ENCODE assay signal across 1 cellular context in the genomic region with DNA sequence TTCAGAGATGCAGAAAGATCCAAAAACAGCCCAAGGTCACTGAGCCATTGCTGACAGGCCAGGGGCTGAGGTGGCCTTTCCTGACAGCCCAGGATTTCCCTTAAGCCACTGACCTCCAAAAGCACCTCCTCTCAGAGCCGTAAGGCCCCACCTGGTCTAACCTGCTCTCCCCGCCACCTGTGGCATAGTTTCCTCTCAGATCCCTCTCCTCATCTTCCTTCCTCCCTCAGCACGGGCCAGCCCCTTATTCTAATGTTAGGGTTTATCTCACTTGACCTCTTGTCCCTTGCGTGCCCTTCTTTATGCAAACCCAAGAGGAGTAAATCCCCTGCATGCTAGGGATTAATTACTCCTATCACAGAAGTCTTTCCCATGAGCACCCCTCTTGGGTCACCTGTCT.
TF ChIP-seq lines count a peak whose summit lies in the region.

No MANE protein-coding gene starts in this region.

TF ChIP-seq in GM23338, 12 proteins besides CTCF, POLR2A, EP300 and RAD21 (continued from another document):
- TF ChIP-seq REST (IDR thresholded peaks at IDR 0.05; ENCODE audit: unreplicated experiment) (no peak), JUNB (IDR thresholded peaks at IDR 0.05; ENCODE audit: unreplicated experiment) (no peak), ZNF114 (CRISPR knock-in tag; IDR thresholded peaks at IDR 0.05) (no peak), STAT1 (IDR thresholded peaks at IDR 0.05; ENCODE audit: unreplicated experiment) (no peak), EZH2 (IDR thresholded peaks at IDR 0.05; ENCODE audit: low read depth, unreplicated experiment) (no peak), ZNF331 (CRISPR knock-in tag; IDR thresholded peaks at IDR 0.05; ENCODE audit: low read depth) (no peak), NANOG (IDR thresholded peaks at IDR 0.05; ENCODE audit: borderline replicate concordance) (no peak), EZH2phosphoT487 (IDR thresholded peaks at IDR 0.05; ENCODE audit: unreplicated experiment) (no peak)
- TF ChIP-seq, protein P1, sequence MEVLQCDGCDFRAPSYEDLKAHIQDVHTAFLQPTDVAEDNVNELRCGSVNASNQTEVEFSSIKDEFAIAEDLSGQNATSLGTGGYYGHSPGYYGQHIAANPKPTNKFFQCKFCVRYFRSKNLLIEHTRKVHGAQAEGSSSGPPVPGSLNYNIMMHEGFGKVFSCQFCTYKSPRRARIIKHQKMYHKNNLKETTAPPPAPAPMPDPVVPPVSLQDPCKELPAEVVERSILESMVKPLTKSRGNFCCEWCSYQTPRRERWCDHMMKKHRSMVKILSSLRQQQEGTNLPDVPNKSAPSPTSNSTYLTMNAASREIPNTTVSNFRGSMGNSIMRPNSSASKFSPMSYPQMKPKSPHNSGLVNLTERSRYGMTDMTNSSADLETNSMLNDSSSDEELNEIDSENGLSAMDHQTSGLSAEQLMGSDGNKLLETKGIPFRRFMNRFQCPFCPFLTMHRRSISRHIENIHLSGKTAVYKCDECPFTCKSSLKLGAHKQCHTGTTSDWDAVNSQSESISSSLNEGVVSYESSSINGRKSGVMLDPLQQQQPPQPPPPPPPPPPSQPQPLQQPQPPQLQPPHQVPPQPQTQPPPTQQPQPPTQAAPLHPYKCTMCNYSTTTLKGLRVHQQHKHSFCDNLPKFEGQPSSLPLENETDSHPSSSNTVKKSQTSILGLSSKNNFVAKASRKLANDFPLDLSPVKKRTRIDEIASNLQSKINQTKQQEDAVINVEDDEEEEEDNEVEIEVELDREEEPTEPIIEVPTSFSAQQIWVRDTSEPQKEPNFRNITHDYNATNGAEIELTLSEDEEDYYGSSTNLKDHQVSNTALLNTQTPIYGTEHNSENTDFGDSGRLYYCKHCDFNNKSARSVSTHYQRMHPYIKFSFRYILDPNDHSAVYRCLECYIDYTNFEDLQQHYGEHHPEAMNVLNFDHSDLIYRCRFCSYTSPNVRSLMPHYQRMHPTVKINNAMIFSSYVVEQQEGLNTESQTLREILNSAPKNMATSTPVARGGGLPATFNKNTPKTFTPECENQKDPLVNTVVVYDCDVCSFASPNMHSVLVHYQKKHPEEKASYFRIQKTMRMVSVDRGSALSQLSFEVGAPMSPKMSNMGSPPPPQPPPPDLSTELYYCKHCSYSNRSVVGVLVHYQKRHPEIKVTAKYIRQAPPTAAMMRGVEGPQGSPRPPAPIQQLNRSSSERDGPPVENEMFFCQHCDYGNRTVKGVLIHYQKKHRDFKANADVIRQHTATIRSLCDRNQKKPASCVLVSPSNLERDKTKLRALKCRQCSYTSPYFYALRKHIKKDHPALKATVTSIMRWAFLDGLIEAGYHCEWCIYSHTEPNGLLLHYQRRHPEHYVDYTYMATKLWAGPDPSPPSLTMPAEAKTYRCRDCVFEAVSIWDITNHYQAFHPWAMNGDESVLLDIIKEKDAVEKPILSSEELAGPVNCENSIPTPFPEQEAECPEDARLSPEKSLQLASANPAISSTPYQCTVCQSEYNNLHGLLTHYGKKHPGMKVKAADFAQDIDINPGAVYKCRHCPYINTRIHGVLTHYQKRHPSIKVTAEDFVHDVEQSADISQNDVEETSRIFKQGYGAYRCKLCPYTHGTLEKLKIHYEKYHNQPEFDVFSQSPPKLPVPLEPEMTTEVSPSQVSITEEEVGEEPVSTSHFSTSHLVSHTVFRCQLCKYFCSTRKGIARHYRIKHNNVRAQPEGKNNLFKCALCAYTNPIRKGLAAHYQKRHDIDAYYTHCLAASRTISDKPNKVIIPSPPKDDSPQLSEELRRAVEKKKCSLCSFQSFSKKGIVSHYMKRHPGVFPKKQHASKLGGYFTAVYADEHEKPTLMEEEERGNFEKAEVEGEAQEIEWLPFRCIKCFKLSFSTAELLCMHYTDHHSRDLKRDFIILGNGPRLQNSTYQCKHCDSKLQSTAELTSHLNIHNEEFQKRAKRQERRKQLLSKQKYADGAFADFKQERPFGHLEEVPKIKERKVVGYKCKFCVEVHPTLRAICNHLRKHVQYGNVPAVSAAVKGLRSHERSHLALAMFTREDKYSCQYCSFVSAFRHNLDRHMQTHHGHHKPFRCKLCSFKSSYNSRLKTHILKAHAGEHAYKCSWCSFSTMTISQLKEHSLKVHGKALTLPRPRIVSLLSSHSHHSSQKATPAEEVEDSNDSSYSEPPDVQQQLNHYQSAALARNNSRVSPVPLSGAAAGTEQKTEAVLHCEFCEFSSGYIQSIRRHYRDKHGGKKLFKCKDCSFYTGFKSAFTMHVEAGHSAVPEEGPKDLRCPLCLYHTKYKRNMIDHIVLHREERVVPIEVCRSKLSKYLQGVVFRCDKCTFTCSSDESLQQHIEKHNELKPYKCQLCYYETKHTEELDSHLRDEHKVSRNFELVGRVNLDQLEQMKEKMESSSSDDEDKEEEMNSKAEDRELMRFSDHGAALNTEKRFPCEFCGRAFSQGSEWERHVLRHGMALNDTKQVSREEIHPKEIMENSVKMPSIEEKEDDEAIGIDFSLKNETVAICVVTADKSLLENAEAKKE (CRISPR knock-in tag; IDR thresholded peaks at IDR 0.05), result no peak
- TF ChIP-seq, protein P2, sequence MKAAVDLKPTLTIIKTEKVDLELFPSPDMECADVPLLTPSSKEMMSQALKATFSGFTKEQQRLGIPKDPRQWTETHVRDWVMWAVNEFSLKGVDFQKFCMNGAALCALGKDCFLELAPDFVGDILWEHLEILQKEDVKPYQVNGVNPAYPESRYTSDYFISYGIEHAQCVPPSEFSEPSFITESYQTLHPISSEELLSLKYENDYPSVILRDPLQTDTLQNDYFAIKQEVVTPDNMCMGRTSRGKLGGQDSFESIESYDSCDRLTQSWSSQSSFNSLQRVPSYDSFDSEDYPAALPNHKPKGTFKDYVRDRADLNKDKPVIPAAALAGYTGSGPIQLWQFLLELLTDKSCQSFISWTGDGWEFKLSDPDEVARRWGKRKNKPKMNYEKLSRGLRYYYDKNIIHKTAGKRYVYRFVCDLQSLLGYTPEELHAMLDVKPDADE (IDR thresholded peaks at IDR 0.05), result no peak
